ENCODE assay signal across 8 cellular contexts in the genomic region with DNA sequence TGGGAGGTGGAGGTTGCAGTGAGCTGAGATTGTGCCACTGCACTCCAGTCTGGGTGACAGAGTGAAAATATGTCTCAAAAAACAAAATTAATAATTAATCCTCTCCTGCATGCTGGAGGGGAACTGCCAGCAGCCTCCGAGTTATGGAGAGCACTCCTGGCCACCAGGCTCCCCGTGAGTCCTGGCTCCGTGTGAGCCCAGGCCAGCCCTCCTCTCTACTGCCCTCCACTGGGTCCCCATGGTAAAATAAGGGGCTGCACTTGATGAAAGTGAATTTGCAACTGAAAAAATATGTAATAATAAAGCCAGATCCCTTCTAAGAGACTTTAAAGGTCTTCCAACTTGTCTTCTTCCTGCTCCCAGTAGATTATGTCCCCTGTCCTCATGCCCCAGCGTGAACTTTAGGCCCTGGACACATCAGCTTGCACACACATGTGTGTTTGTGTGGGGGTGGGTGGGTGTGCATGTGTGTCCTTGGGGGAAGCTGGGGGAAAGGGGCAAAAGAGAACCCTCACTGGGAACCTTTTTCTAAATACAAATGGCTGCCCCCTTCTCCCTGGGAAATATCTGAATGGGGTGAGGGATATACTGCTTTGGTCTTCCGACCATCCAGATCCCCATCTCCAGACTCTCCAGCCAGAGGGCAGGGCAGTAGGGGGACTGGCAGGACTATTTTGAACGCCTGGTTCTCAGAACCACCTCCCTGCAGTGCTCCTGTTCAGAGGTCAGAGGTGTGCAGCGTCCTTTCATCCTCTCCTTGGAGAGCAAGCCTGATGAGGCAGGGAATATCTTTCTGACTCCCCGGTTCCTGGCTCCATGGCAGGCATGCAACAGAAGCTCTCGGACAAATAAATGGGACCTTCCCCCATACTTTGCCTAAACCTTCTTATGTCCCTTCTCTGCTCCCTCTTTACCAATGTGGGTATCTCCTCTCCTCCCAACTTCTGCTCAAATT. TPM values are rescaled to one million over a fixed set of nuclear protein-coding genes. Genes with fewer than 3 reads are reported as not detected.
A peak's percentile ranks its signal among the peaks of the same experiment; 100 is the strongest.
DNase-seq lines count a peak whose midpoint lies in the region; ATAC-seq, FAIRE-seq and TF ChIP-seq lines count a peak whose summit lies in the region.

No MANE protein-coding gene starts in this region.

- peak overlapping the region; percentile 29 for H3K4me2 ChIP-seq in A549

- no peaks in the 10 kb centered on the region for H3K36me3 ChIP-seq in thoracic aorta

- POLR2A ChIA-PET in A549 (lab: Yijun Ruan, JAX) = interaction anchor here (3.3 kb wide), 1 partner anchor 70 kb away, joined by 14 read pairs; a partner anchor contains a TSS

- CTCF ChIA-PET in A549 (lab: Yijun Ruan, JAX) = interaction anchor here (0.6 to 4.0 kb wide), 14 partner anchors 8 to 326 kb away, joined by 3 to 21 read pairs (median 4); a partner anchor contains a TSS

- DNase-seq in A549 (ENCODE audit: low read depth in 1 of 2, low spot score in 1 of 2) (peak; percentile 55 to 68), GM13976 (ENCODE audit: low spot score) (peak; percentile 73), OCI-M1 (lab: John Stamatoyannopoulos, UW) (peak; percentile 63), fibroblast of gingiva (ENCODE audit: low read depth) (peak; percentile 40), thoracic aorta (ENCODE audit: low spot score) (no peak), NCI-H2081 treated with DMSO at 0.1 percent for 48 hours (lab: John Stamatoyannopoulos, UW) (no peak), NK-92 (lab: John Stamatoyannopoulos, UW; ENCODE audit: unreplicated experiment) (no peak), NCI-H1417 (lab: John Stamatoyannopoulos, UW) (no peak)

- no peaks in the 10 kb centered on the region for H3K27me3 ChIP-seq in thoracic aorta (replicated peaks; ENCODE audit: insufficient read depth)

- ATAC-seq in A549 (peak; percentile 65 to 88; a peak in 4 of 6 replicates), thoracic aorta (ENCODE audit: insufficient number of reproducible peaks, low FRiP score, low read depth) (no peak)

- no peak for TF ChIP-seq EP300 in A549 (IDR thresholded peaks at IDR 0.05)

- H3K27ac ChIP-seq in A549 (peak overlapping the region; percentile 54 to 81), thoracic aorta (no peak overlapping the region)

- H3K4me3 ChIP-seq in A549 (no peak overlapping the region), thoracic aorta (no peak overlapping the region)

- peaks cover 71% of the 10 kb centered on the region for H3K4me1 ChIP-seq in A549
- peaks cover 4 to 15% of the 10 kb centered on the region in 2 donors for H3K4me1 ChIP-seq in thoracic aorta (ENCODE audit: control insufficient read depth in 1 of 2, low read depth in 2 of 2)

- no peak for TF ChIP-seq POLR2A in A549 (IDR thresholded peaks at IDR 0.05; ENCODE audit: low read length)

- TF ChIP-seq CTCF in A549 (IDR thresholded peaks at IDR 0.05) = peak; percentile 47
- peak; percentile 62 for TF ChIP-seq CTCF in GM13976 (IDR thresholded peaks at IDR 0.05; ENCODE audit: borderline replicate concordance, control extremely low read depth, extremely low read depth, insufficient read depth, missing control alignments)
- TF ChIP-seq CTCF in thoracic aorta (IDR thresholded peaks at IDR 0.05) = peak; percentile 81

- WGBS in A549 (ENCODE audit: missing lambda C conversion rate) = 73% methylated on average over 9 of the region's 9 CpGs

- in situ Hi-C loops in GM13976 (cut with MboI; ENCODE audit: low sequenced_read_pairs, unreplicated experiment) = no loop called here

- peak; percentile 48 to 61 for TF ChIP-seq RAD21 in A549 (conservative IDR thresholded peaks at IDR 0.05 in 1 of 2, IDR thresholded peaks at IDR 0.05 in 1 of 2)

- H3K9me3 ChIP-seq in A549 = no peaks in the 10 kb centered on the region
- H3K9me3 ChIP-seq in thoracic aorta = no peaks in the 10 kb centered on the region

- no peak for FAIRE-seq in A549 (lab: Jason Lieb, UNC)

TF ChIP-seq in A549, 52 proteins besides CTCF, POLR2A, EP300 and RAD21:
- peak; percentile 23; the same call in 1 of the 3 replicates for TF ChIP-seq SMC3 (IDR thresholded peaks at IDR 0.05)
- no peak for TF ChIP-seq NPAS2 (CRISPR knock-in tag; IDR thresholded peaks at IDR 0.05; ENCODE audit: borderline replicate concordance)
TF ChIP-seq in A549: peak in this region for 1.

RNA-seq across cellular contexts. Expression of a gene that starts 26.2 kb away (rescaled TPM):
- polyA plus RNA-seq in A549 (2011; rRNA removed) (41.0 and 65.3 TPM in 2 replicates), A549 (2017; fragmentation: RNase III; extraction: RNeasy Plus Mini Kit Qiagen cat#74134 plus additional on column Dnase treatment) (38.1 to 45.1 TPM (median 42.0 TPM) in 3 replicates)
- 25.2 and 26.6 TPM in 2 replicates for polyA plus RNA-seq in A549 (2012; cell fraction: cytosol; rRNA removed)
- 11.0 and 14.8 TPM in 2 replicates for polyA plus RNA-seq in A549 (2012; cell fraction: nucleus; rRNA removed)
- 19.4 and 22.6 TPM in 2 replicates for polyA minus RNA-seq in A549 (2011; rRNA and poly(A)+ RNA removed)
- total RNA-seq in thoracic aorta = under 1 TPM in 1 of 2 donors, not detected in 1; 0.35 TPM

Comparison
In these comparisons a context has a peak if more than half of its experiments do, and no peak if none do; other contexts are left out.
1. DNase-seq: peak in A549 (2 of 2), GM13976 (single experiment), OCI-M1 (single experiment) and fibroblast of gingiva (single experiment); none in thoracic aorta (single experiment), NCI-H2081 treated with DMSO at 0.1 percent for 48 hours (single experiment), NK-92 (single experiment) and NCI-H1417 (0 of 3).
2. H3K27ac ChIP-seq: peak in A549 (2 of 2); none in thoracic aorta (0 of 2).
3. Peak in every context shown above with its lines, with median percentiles within 50 percentile points of each other: CTCF ChIP-seq.